In genomic region chr4:9123516-9124126, GRCh38 we compare ENCODE assay signal across 7 cellular contexts. TPM values are rescaled to one million over a fixed set of nuclear protein-coding genes. Genes with fewer than 3 reads are reported as not detected.
DNase-seq lines count a peak whose midpoint lies in the region; ATAC-seq, FAIRE-seq and TF ChIP-seq lines count a peak whose summit lies in the region.
"Not testable (repeated sequence)": the region's sequence is repeated elsewhere in the genome, so short reads cannot be mapped to it uniquely, and the experiment has no call there.

No MANE protein-coding gene starts in this region.

- peak; percentile 67 for TF ChIP-seq RAD21 in SK-N-SH (IDR thresholded peaks at IDR 0.05; ENCODE audit: low read length)

- FAIRE-seq in small intestine (lab: Jason Lieb, UNC), result not testable (repeated sequence)

- POLR2A ChIA-PET in SK-N-SH (lab: Yijun Ruan, JAX), result not testable (repeated sequence)

- peak; percentile 60 for DNase-seq in ELF-1 (ENCODE audit: low read depth, low spot score)
- peak; percentile 15 for DNase-seq in MM.1S
- peak; percentile 25 for DNase-seq in SK-N-SH
- DNase-seq in activated T-cell treated with anti-CD3 and anti-CD28 coated beads, Interleukin-2, amount 50 U/mL, for 48 hours, result peak; percentile 48 to 59
- not testable (repeated sequence) for DNase-seq in epithelial cell of proximal tubule (ENCODE audit: low read depth)
- DNase-seq in right lobe of liver, result peak in 1 of 3 donors; percentile 62
- peak; percentile 51 for DNase-seq in small intestine

- not testable (repeated sequence) for H3K9ac ChIP-seq in MM.1S (ENCODE audit: low read length); SK-N-SH

- CTCF ChIA-PET in SK-N-SH (lab: Yijun Ruan, JAX), result interaction anchor here (1.9 kb wide), 1 partner anchor 123 kb away, joined by 4 read pairs; no protein-coding TSS in a partner anchor

- peak; percentile 58 to 84 (median 72) for ATAC-seq in right lobe of liver

- TF ChIP-seq EP300 in SK-N-SH (IDR thresholded peaks at IDR 0.05; ENCODE audit: borderline replicate concordance in 1 of 2, low read depth in 1 of 2, low read length in 1 of 2), result not testable (repeated sequence)

- not testable (repeated sequence) for H4K20me1 ChIP-seq in MM.1S (ENCODE audit: insufficient read depth, low read length); SK-N-SH (ENCODE audit: insufficient read depth)

- not testable (repeated sequence) for H3K36me3 ChIP-seq in MM.1S (replicated peaks; ENCODE audit: insufficient read depth, low read length); SK-N-SH (replicated peaks in 1 of 2; ENCODE audit: control insufficient read depth in 1 of 2, insufficient read depth in 2 of 2, low read length in 1 of 2); right lobe of liver; small intestine (ENCODE audit: control insufficient read depth in 2 of 2, insufficient read depth in 2 of 2, low read length in 2 of 2)

- H3K27ac ChIP-seq in MM.1S (ENCODE audit: low read length); SK-N-SH (ENCODE audit: low read depth in 2 of 2, low read length in 1 of 2); right lobe of liver; small intestine (ENCODE audit: low read depth in 1 of 2, low read length in 1 of 2): not testable (repeated sequence)

- intact Hi-C loops in right lobe of liver (cut with DNase I), result not testable (repeated sequence)

- TF ChIP-seq POLR2A in right lobe of liver (IDR thresholded peaks at IDR 0.05), result not testable (repeated sequence)

- not testable (repeated sequence) for H3K4me2 ChIP-seq in MM.1S (ENCODE audit: low read depth, low read length)
- peak overlapping the region; percentile 60 for H3K4me2 ChIP-seq in SK-N-SH

- H3K9me2 ChIP-seq in MM.1S (replicated peaks; ENCODE audit: insufficient read depth, low read length); SK-N-SH: not testable (repeated sequence)

- not testable (repeated sequence) for H3F3A ChIP-seq in MM.1S (ENCODE audit: insufficient read depth, low read length); SK-N-SH (replicated peaks; ENCODE audit: insufficient read depth)

- WGBS in SK-N-SH (ENCODE audit: low lambda C conversion rate), result 3% methylated on average over 13 of the region's 15 CpGs
- 3% methylated on average over 15 of the region's 15 CpGs for WGBS in right lobe of liver (ENCODE audit: insufficient coverage, low coverage, low lambda C conversion rate, missing lambda C conversion rate)
- WGBS in small intestine, 3 donors, result 3 to 8% (median 7%) methylated on average over 15 of the region's 15 CpGs

- not testable (repeated sequence) for H3K9me3 ChIP-seq in MM.1S (replicated peaks; ENCODE audit: insufficient read depth, low read length); SK-N-SH; right lobe of liver; small intestine (ENCODE audit: control insufficient read depth, low read depth)

- H3K4me3 ChIP-seq in MM.1S (ENCODE audit: low read length); SK-N-SH (ENCODE audit: low read depth in 2 of 2, low read length in 1 of 2); epithelial cell of proximal tubule (ENCODE audit: low read depth, low read length); right lobe of liver; small intestine (ENCODE audit: low read depth in 1 of 2, low read length in 2 of 2): not testable (repeated sequence)

- H3K4me1 ChIP-seq in MM.1S (ENCODE audit: low read length); SK-N-SH (ENCODE audit: control insufficient read depth in 1 of 2, insufficient read depth in 2 of 2, low read depth in 1 of 2, low read length in 1 of 2); right lobe of liver; small intestine (ENCODE audit: control insufficient read depth in 2 of 2, insufficient read depth in 1 of 2, low read depth in 1 of 2, low read length in 1 of 2): not testable (repeated sequence)

- not testable (repeated sequence) for H3K79me2 ChIP-seq in MM.1S (ENCODE audit: low read length); SK-N-SH (ENCODE audit: insufficient read depth)

- H3K27me3 ChIP-seq in MM.1S (replicated peaks; ENCODE audit: insufficient read depth, low read length); right lobe of liver; small intestine (ENCODE audit: control insufficient read depth in 2 of 2, insufficient read depth in 2 of 2, low read length in 2 of 2): not testable (repeated sequence)
- peaks cover 27% of the 10 kb centered on the region for H3K27me3 ChIP-seq in SK-N-SH (ENCODE audit: insufficient read depth)

- TF ChIP-seq CTCF in MM.1S (IDR thresholded peaks at IDR 0.05; ENCODE audit: low read length) (peak; percentile 60), SK-N-SH (IDR thresholded peaks at IDR 0.05) (peak; percentile 85), epithelial cell of proximal tubule (conservative IDR thresholded peaks at IDR 0.05; ENCODE audit: low read depth, low read length) (peak; percentile 62), right lobe of liver (IDR thresholded peaks at IDR 0.05) (peak; percentile 81 to 99 (median 84))

- H2AFZ ChIP-seq in MM.1S (ENCODE audit: low read length); SK-N-SH (ENCODE audit: low read depth): not testable (repeated sequence)

TF ChIP-seq in SK-N-SH, 30 proteins besides CTCF, POLR2A, EP300 and RAD21:
- peak; percentile 47 for TF ChIP-seq SMC3 (IDR thresholded peaks at IDR 0.05; ENCODE audit: low read depth, low read length)

RNA-seq across cellular contexts. Expression of gene FAM90A26, which starts 46.6 kb away (rescaled TPM):
- not detected in 2 replicates for polyA plus RNA-seq in SK-N-SH (2012; rRNA removed)
- polyA plus RNA-seq in SK-N-SH (2012; cell fraction: cytosol; rRNA removed), result not detected in 2 replicates
- polyA plus RNA-seq in SK-N-SH (2012; cell fraction: nucleus; rRNA removed), result not detected in 2 replicates
- not detected in 2 replicates for total RNA-seq in epithelial cell of proximal tubule
- not detected for total RNA-seq in right lobe of liver
- not detected for polyA plus RNA-seq in small intestine
